Comparison of ENCODE assay signal across 17 cellular contexts in genomic region chr1:15339580-15339979, GRCh38.
"Had no signal": no experiment of that assay in that cellular context is flagged by ENCODE, and none has a peak within 500 bp of the region (broad histone marks: within the 10 kb centered on the region; RNA-seq: fewer than 3 reads in every experiment).

No MANE protein-coding gene starts in this region.

- ATAC-seq: gastrocnemius medialis, heart left ventricle, left ventricle myocardium superior had no signal

- FAIRE-seq: keratinocyte had no signal

- H3K36me3 Mint-ChIP-seq: stimulated activated naive B cell treated with anti-CD40 and anti-IgM and Interleukin-4, amounts not matched to agents 10 μg/mL and 1 μg/mL and 100 μg/mL, for 72 hours had no signal

- H3K4me3 ChIP-seq: ascending aorta, breast epithelium, gastrocnemius medialis, heart left ventricle, ovary had no signal

- H3K4me1 ChIP-seq: breast epithelium had no signal

- H3K9me3 ChIP-seq: ascending aorta, breast epithelium, gastrocnemius medialis, heart left ventricle, ovary had no signal

- H3K27ac ChIP-seq: ascending aorta, breast epithelium, gastrocnemius medialis, ovary, VCaP had no signal

- H3K36me3 ChIP-seq: ascending aorta, breast epithelium, gastrocnemius medialis, heart left ventricle, ovary had no signal

- H3K27ac Mint-ChIP-seq: activated CD8-positive, alpha-beta memory T cell treated with anti-CD3 and anti-CD28 coated beads, Interleukin-2, amount 10 ng/mL, durations not matched to agents 7 days and 5 days; activated naive CD4-positive, alpha-beta T cell treated with anti-CD3 and anti-CD28 coated beads, Interleukin-2, amount 10 ng/mL, durations not matched to agents 7 days and 5 days; endodermal cell; stimulated activated naive B cell treated with anti-CD40 and anti-IgM and Interleukin-4, amounts not matched to agents 10 μg/mL and 1 μg/mL and 100 μg/mL, for 72 hours; type B pancreatic cell had no signal

- H3K27me3 ChIP-seq: ascending aorta, breast epithelium, heart left ventricle, ovary had no signal

- DNase-seq: activated CD4-positive, alpha-beta T cell treated with anti-CD3 and anti-CD28 coated beads, Interleukin-2, amount 50 U/mL, for 48 hours; activated CD8-positive, alpha-beta memory T cell treated with anti-CD3 and anti-CD28 coated beads, Interleukin-2, amount 10 ng/mL, durations not matched to agents 7 days and 5 days; activated naive CD4-positive, alpha-beta T cell treated with anti-CD3 and anti-CD28 coated beads, Interleukin-2, amount 10 ng/mL, durations not matched to agents 7 days and 5 days; activated T-cell treated with anti-CD3 and anti-CD28 coated beads, Interleukin-2, amount 50 U/mL, for 1 hour; cerebellar nuclear complex; endodermal cell; gastrocnemius medialis; heart left ventricle; left ventricle myocardium superior; ovary; stimulated activated CD4-positive, alpha-beta T cell treated with anti-CD3 and anti-CD28 coated beads, Interleukin-4, amount 100 ng/mL, for 1 hour; stimulated activated naive B cell treated with anti-CD40 and anti-IgM and Interleukin-4, amounts not matched to agents 10 μg/mL and 1 μg/mL and 100 μg/mL, for 72 hours had no signal

- H3K9me3 Mint-ChIP-seq: activated naive CD4-positive, alpha-beta T cell treated with anti-CD3 and anti-CD28 coated beads, Interleukin-2, amount 10 ng/mL, durations not matched to agents 7 days and 5 days; stimulated activated naive B cell treated with anti-CD40 and anti-IgM and Interleukin-4, amounts not matched to agents 10 μg/mL and 1 μg/mL and 100 μg/mL, for 72 hours; type B pancreatic cell had no signal

- H3K4me3 Mint-ChIP-seq: activated CD8-positive, alpha-beta memory T cell treated with anti-CD3 and anti-CD28 coated beads, Interleukin-2, amount 10 ng/mL, durations not matched to agents 7 days and 5 days; activated naive CD4-positive, alpha-beta T cell treated with anti-CD3 and anti-CD28 coated beads, Interleukin-2, amount 10 ng/mL, durations not matched to agents 7 days and 5 days; endodermal cell; stimulated activated naive B cell treated with anti-CD40 and anti-IgM and Interleukin-4, amounts not matched to agents 10 μg/mL and 1 μg/mL and 100 μg/mL, for 72 hours; type B pancreatic cell had no signal
